ENCODE assay signal across 1 cellular context in the genomic region with DNA sequence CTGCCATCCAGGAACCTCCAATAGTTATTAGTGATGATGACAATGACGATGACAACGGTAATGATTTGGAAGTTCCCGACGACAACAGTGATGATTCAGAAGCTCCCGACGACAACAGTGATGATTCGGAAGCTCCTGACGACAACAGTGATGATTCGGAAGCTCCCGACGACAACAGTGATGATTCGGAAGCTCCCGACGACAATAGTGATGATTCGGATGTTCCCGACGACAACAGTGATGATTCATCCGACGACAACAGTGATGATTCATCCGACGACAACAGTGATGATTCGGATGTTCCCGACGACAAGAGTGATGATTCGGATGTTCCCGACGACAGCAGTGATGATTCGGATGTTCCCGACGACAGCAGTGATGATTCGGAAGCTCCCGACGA.
TF ChIP-seq lines count a peak whose summit lies in the region.

No MANE protein-coding gene starts in this region.

TF ChIP-seq in K562, 482 proteins besides CTCF, POLR2A, EP300 and RAD21:
- no peak for TF ChIP-seq ZBTB7A (IDR thresholded peaks at IDR 0.05; ENCODE audit: borderline replicate concordance, control insufficient read depth, low read depth, low read length)
- TF ChIP-seq FOSL1 (tag; conservative IDR thresholded peaks at IDR 0.05), result 0 out of 2 replicates have a peak, but pooled peaks have one; percentile 15
- TF ChIP-seq, protein P1, sequence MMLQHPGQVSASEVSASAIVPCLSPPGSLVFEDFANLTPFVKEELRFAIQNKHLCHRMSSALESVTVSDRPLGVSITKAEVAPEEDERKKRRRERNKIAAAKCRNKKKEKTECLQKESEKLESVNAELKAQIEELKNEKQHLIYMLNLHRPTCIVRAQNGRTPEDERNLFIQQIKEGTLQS (IDR thresholded peaks at IDR 0.05), result peak; percentile 51
- TF ChIP-seq, protein P1 (CRISPR knock-in tag; conservative IDR thresholded peaks at IDR 0.05), result no peak
- TF ChIP-seq, protein P2, sequence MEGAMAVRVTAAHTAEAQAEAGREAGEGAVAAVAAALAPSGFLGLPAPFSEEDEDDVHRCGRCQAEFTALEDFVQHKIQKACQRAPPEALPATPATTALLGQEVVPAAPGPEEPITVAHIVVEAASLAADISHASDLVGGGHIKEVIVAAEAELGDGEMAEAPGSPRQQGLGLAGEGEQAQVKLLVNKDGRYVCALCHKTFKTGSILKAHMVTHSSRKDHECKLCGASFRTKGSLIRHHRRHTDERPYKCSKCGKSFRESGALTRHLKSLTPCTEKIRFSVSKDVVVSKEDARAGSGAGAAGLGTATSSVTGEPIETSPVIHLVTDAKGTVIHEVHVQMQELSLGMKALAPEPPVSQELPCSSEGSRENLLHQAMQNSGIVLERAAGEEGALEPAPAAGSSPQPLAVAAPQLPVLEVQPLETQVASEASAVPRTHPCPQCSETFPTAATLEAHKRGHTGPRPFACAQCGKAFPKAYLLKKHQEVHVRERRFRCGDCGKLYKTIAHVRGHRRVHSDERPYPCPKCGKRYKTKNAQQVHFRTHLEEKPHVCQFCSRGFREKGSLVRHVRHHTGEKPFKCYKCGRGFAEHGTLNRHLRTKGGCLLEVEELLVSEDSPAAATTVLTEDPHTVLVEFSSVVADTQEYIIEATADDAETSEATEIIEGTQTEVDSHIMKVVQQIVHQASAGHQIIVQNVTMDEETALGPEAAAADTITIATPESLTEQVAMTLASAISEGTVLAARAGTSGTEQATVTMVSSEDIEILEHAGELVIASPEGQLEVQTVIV (CRISPR knock-in tag; IDR thresholded peaks at IDR 0.05; ENCODE audit: borderline replicate concordance), result no peak
